28 cellular contexts compared by ENCODE assay signal in the genomic region with DNA sequence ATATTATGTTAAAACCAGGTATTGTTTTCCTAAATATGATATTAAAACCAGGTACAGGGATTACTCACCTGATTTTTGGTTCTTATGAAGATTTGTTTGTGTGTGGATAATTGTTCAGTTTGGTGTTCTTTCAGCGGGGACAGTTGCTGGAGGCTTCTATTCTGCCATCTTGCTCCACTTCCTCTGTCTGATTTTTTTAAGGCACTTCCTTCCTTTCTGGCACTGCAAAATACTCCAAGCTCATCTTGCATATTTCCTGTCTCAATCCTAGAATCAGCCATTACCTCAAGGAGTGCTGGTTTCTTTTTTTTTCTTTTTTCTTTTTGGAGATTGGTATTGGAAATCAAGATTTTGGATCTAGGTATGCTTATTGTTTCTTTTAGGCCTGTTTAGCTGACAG.
"Had no signal": no experiment of that assay in that cellular context is flagged by ENCODE, and none has a peak within 500 bp of the region (broad histone marks: within the 10 kb centered on the region; RNA-seq: fewer than 3 reads in every experiment).

No MANE protein-coding gene starts in this region.

- DNase-seq: activated CD4-positive, alpha-beta T cell treated with anti-CD3 and anti-CD28 coated beads, Interleukin-2, amount 50 U/mL, for 4 hours; activated effector memory CD4-positive, alpha-beta T cell treated with anti-CD3 and anti-CD28 coated beads, Interleukin-2, amount 50 U/mL, for 16 hours; activated T-cell treated with anti-CD3 and anti-CD28 coated beads, Interleukin-2, amount 50 U/mL, for 72 hours; amniotic stem cell; colonic mucosa; dorsolateral prefrontal cortex; effector memory CD8-positive, alpha-beta T cell; glutamatergic neuron; immature natural killer cell; kidney glomerular epithelial cell; left lung; naive B cell; retina; sigmoid colon; stimulated activated CD4-positive, alpha-beta T cell treated with anti-CD3 and anti-CD28 coated beads, Interleukin-4, amount 100 ng/mL, for 1 hour; stimulated activated naive CD4-positive, alpha-beta T cell; T-helper 9 cell; testis; trophoblast cell had no signal

- H3K4me3 Mint-ChIP-seq: activated naive CD8-positive, alpha-beta T cell; activated T-cell treated with anti-CD3 and anti-CD28 coated beads, Interleukin-2, amount 50 U/mL, for 72 hours; effector memory CD8-positive, alpha-beta T cell; immature natural killer cell; naive B cell; neural progenitor cell; WTC11 had no signal

- H3K36me3 Mint-ChIP-seq: immature natural killer cell, naive B cell, neural progenitor cell, WTC11 had no signal

- ATAC-seq: activated T-cell treated with anti-CD3 and anti-CD28 coated beads, Interleukin-2, amount 50 U/mL, for 72 hours; effector memory CD8-positive, alpha-beta T cell; left lung; WTC11 had no signal

- H3K27ac Mint-ChIP-seq: activated T-cell treated with anti-CD3 and anti-CD28 coated beads, Interleukin-2, amount 50 U/mL, for 72 hours; effector memory CD8-positive, alpha-beta T cell; immature natural killer cell; neural progenitor cell; progenitor cell of endocrine pancreas; WTC11 had no signal

- H3K9me3 ChIP-seq: colonic mucosa, left lung, sigmoid colon, testis, vagina had no signal

- H3K27me3 Mint-ChIP-seq: activated naive CD8-positive, alpha-beta T cell; progenitor cell of endocrine pancreas had no signal

- H3K4me2 ChIP-seq: hepatocyte, neural progenitor cell, smooth muscle cell had no signal

- H3K4me3 ChIP-seq: colonic mucosa, dorsolateral prefrontal cortex, esophagus muscularis mucosa, hepatocyte, left lung, lung, neural progenitor cell, sigmoid colon, smooth muscle cell, testis, vagina had no signal

- H3K9me3 Mint-ChIP-seq: effector memory CD8-positive, alpha-beta T cell; immature natural killer cell had no signal

- H3K36me3 ChIP-seq: colonic mucosa, esophagus muscularis mucosa, left lung, neural progenitor cell, sigmoid colon, vagina had no signal

- H2AFZ ChIP-seq: hepatocyte, neural progenitor cell had no signal

- H3K27me3 ChIP-seq: colonic mucosa, dorsolateral prefrontal cortex, esophagus muscularis mucosa, hepatocyte, left lung, neural progenitor cell, sigmoid colon, testis, vagina had no signal

- H3K9ac ChIP-seq: neural progenitor cell had no signal

- H3K4me1 ChIP-seq: colonic mucosa, esophagus muscularis mucosa, left lung, neural progenitor cell, sigmoid colon, testis, vagina had no signal

- H3K27ac ChIP-seq: colonic mucosa, dorsolateral prefrontal cortex, esophagus muscularis mucosa, hepatocyte, left lung, neural progenitor cell, sigmoid colon, testis, vagina had no signal

- H3K4me1 Mint-ChIP-seq: immature natural killer cell, neural progenitor cell, WTC11 had no signal

- H3K79me2 ChIP-seq: hepatocyte had no signal
